Comparison of ENCODE assay signal across 28 cellular contexts in the genomic region with DNA sequence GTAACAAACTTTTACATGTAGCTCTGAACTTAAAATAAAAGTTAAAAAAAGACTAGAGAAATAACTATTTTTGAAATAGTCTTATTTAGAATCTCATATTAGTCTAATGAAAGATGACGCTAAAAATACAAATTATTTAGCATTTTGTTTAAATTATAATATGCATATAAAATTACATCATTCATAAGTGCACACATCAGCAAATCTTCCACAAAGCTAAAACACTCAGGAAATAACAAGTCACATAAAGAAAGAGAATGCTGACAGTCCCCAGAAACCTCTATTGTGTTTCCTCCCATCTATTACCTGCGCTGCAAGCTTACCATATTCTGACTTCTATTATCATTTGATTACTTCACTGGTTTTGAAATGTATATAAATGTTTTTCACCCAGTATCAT.
"Had no signal": no experiment of that assay in that cellular context is flagged by ENCODE, and none has a peak within 500 bp of the region (broad histone marks: within the 10 kb centered on the region; RNA-seq: fewer than 3 reads in every experiment).

No MANE protein-coding gene starts in this region.

- H3K27ac ChIP-seq: colonic mucosa, coronary artery, dorsolateral prefrontal cortex, epithelial cell of prostate, esophagus muscularis mucosa, esophagus squamous epithelium, foreskin keratinocyte, gastrocnemius medialis, gastroesophageal sphincter, heart left ventricle, heart right ventricle had no signal

- H3K4me1 ChIP-seq: colonic mucosa, esophagus muscularis mucosa, esophagus squamous epithelium, gastrocnemius medialis, gastroesophageal sphincter, heart left ventricle, heart right ventricle had no signal

- DNase-seq: colonic mucosa; cortex of kidney; dermis blood vessel endothelial cell; dorsolateral prefrontal cortex; effector CD4-positive, alpha-beta T cell; effector CD8-positive, alpha-beta T cell; effector memory CD4-positive, alpha-beta T cell; effector memory CD8-positive, alpha-beta T cell; endodermal cell; erythroblast; esophagus squamous epithelium; foreskin fibroblast; foreskin keratinocyte; foreskin melanocyte; gastrocnemius medialis; glutamatergic neuron; head of caudate nucleus; heart left ventricle; heart right ventricle had no signal

- H3K36me3 ChIP-seq: colonic mucosa, esophagus muscularis mucosa, esophagus squamous epithelium, gastrocnemius medialis, gastroesophageal sphincter, heart left ventricle, heart right ventricle had no signal

- H3K9me3 ChIP-seq: colonic mucosa, esophagus muscularis mucosa, esophagus squamous epithelium, gastrocnemius medialis, gastroesophageal sphincter, heart left ventricle, heart right ventricle had no signal

- H3K27me3 ChIP-seq: colonic mucosa, dorsolateral prefrontal cortex, esophagus muscularis mucosa, esophagus squamous epithelium, foreskin keratinocyte, gastrocnemius medialis, gastroesophageal sphincter, heart left ventricle, heart right ventricle had no signal

- FAIRE-seq: colon, endothelial cell of umbilical vein, frontal cortex had no signal

- ATAC-seq: effector memory CD8-positive, alpha-beta T cell; esophagus mucosa; foreskin keratinocyte; gastrocnemius medialis; gastroesophageal sphincter; heart left ventricle; heart right ventricle had no signal

- H3K4me1 Mint-ChIP-seq: endodermal cell had no signal

- H3K9me3 Mint-ChIP-seq: dendritic cell treated with granulocyte-macrophage colony-stimulating factor and Interleukin-4, amounts not matched to agents 40 ng/mL and 50 ng/mL, for 4 days; endodermal cell had no signal

- H3K4me3 Mint-ChIP-seq: dendritic cell treated with granulocyte-macrophage colony-stimulating factor and Interleukin-4, amounts not matched to agents 40 ng/mL and 50 ng/mL, for 4 days; effector memory CD8-positive, alpha-beta T cell; endodermal cell had no signal

- H3K27me3 Mint-ChIP-seq: dendritic cell treated with granulocyte-macrophage colony-stimulating factor and Interleukin-4, amounts not matched to agents 40 ng/mL and 50 ng/mL, for 4 days; effector memory CD8-positive, alpha-beta T cell had no signal

- H3K27ac Mint-ChIP-seq: dendritic cell treated with granulocyte-macrophage colony-stimulating factor and Interleukin-4, amounts not matched to agents 40 ng/mL and 50 ng/mL, for 4 days; effector memory CD8-positive, alpha-beta T cell; endodermal cell had no signal

- H3K4me3 ChIP-seq: colonic mucosa, coronary artery, dorsolateral prefrontal cortex, esophagus muscularis mucosa, esophagus squamous epithelium, gastrocnemius medialis, gastroesophageal sphincter, heart left ventricle, heart right ventricle had no signal
